In genomic region chr2:73944714-73945113, GRCh38 we compare ENCODE assay signal across 13 cellular contexts. TPM values are rescaled to one million over a fixed set of nuclear protein-coding genes. Genes with fewer than 3 reads are reported as not detected.
A peak's percentile ranks its signal among the peaks of the same experiment; 100 is the strongest.
DNase-seq lines count a peak whose midpoint lies in the region; ATAC-seq and TF ChIP-seq lines count a peak whose summit lies in the region.
"Had no signal": no experiment of that assay in that cellular context is flagged by ENCODE, and none has a peak within 500 bp of the region (broad histone marks: within the 10 kb centered on the region; RNA-seq: fewer than 3 reads in every experiment).

No MANE protein-coding gene starts in this region.

- no peak overlapping the region for H3K4me3 Mint-ChIP-seq in dendritic cell treated with granulocyte-macrophage colony-stimulating factor and Interleukin-4, amounts not matched to agents 40 ng/mL and 50 ng/mL, for 4 days
- H3K4me3 Mint-ChIP-seq: T-helper 1 cell treated with Interleukin-12 subunit alpha and Interleukin-12 subunit beta and Interleukin-4 antibody, amounts not matched to agents 30 μg/mL and 1 μg/mL, for 36 hours had no signal

- H3K27me3 ChIP-seq in SK-N-SH (ENCODE audit: insufficient read depth), result no peaks in the 10 kb centered on the region
- H3K27me3 ChIP-seq: BLaER1, suprapubic skin had no signal

- no peaks in the 10 kb centered on the region for H3K9me3 Mint-ChIP-seq in dendritic cell treated with granulocyte-macrophage colony-stimulating factor and Interleukin-4, amounts not matched to agents 40 ng/mL and 50 ng/mL, for 4 days
- H3K9me3 Mint-ChIP-seq: T-helper 1 cell treated with Interleukin-12 subunit alpha and Interleukin-12 subunit beta and Interleukin-4 antibody, amounts not matched to agents 30 μg/mL and 1 μg/mL, for 36 hours had no signal

- peaks cover 16% of the 10 kb centered on the region for H3F3A ChIP-seq in SK-N-SH (replicated peaks; ENCODE audit: insufficient read depth)

- peaks cover 2 to 8% of the 10 kb centered on the region in 2 experiments; a peak in 2 of 4 replicates for H3K4me1 ChIP-seq in SK-N-SH (ENCODE audit: control insufficient read depth in 1 of 2, insufficient read depth in 2 of 2, low read depth in 1 of 2, low read length in 1 of 2)

- H3K27me3 Mint-ChIP-seq in dendritic cell treated with granulocyte-macrophage colony-stimulating factor and Interleukin-4, amounts not matched to agents 40 ng/mL and 50 ng/mL, for 4 days, result no peaks in the 10 kb centered on the region

- H2AFZ ChIP-seq in SK-N-SH (ENCODE audit: low read depth), result no peak overlapping the region

- H3K79me2 ChIP-seq in SK-N-SH (ENCODE audit: insufficient read depth), result peaks cover 78% of the 10 kb centered on the region

- H3K9me3 ChIP-seq in SK-N-SH, result no peaks in the 10 kb centered on the region
- H3K9me3 ChIP-seq: BLaER1, suprapubic skin had no signal

- intact Hi-C loops in dendritic cell treated with granulocyte-macrophage colony-stimulating factor and Interleukin-4, amounts not matched to agents 40 ng/mL and 50 ng/mL, for 4 days (cut with micrococcal nuclease), result no loop called here

- CTCF ChIA-PET in SK-N-SH (lab: Yijun Ruan, JAX), result no interaction called here

- H4K20me1 ChIP-seq in SK-N-SH (ENCODE audit: insufficient read depth), result peaks cover 80% of the 10 kb centered on the region

- TF ChIP-seq RAD21 in SK-N-SH (IDR thresholded peaks at IDR 0.05; ENCODE audit: low read length), result no peak

- peaks cover 63% of the 10 kb centered on the region for H3K4me1 Mint-ChIP-seq in dendritic cell treated with granulocyte-macrophage colony-stimulating factor and Interleukin-4, amounts not matched to agents 40 ng/mL and 50 ng/mL, for 4 days (ENCODE audit: low read depth)

- no peak for TF ChIP-seq EP300 in SK-N-SH (IDR thresholded peaks at IDR 0.05; ENCODE audit: borderline replicate concordance in 1 of 2, low read depth in 1 of 2, low read length in 1 of 2)

- peaks cover 78% of the 10 kb centered on the region for H3K36me3 Mint-ChIP-seq in dendritic cell treated with granulocyte-macrophage colony-stimulating factor and Interleukin-4, amounts not matched to agents 40 ng/mL and 50 ng/mL, for 4 days (ENCODE audit: low read depth)

- no peak overlapping the region for H3K9ac ChIP-seq in SK-N-SH
- H3K9ac ChIP-seq: BLaER1 had no signal

- ATAC-seq in HG03039 (IDR thresholded peaks at IDR 0.05; ENCODE audit: unreplicated experiment), result peak; percentile 63
- ATAC-seq in GM21619 (IDR thresholded peaks at IDR 0.05; ENCODE audit: unreplicated experiment), result no peak

- H3K36me3 ChIP-seq in SK-N-SH (replicated peaks in 1 of 2; ENCODE audit: control insufficient read depth in 1 of 2, insufficient read depth in 2 of 2, low read length in 1 of 2), result peaks cover 59 to 87% of the 10 kb centered on the region in 2 experiments

- H3K27ac ChIP-seq in SK-N-SH (ENCODE audit: low read depth in 2 of 2, low read length in 1 of 2), result no peak overlapping the region
- H3K27ac ChIP-seq: BLaER1, suprapubic skin had no signal

- no peak for TF ChIP-seq CTCF in SK-N-SH (IDR thresholded peaks at IDR 0.05)

- H3K4me2 ChIP-seq in SK-N-SH, result no peak overlapping the region
- H3K4me2 ChIP-seq: BLaER1 had no signal

- no peaks in the 10 kb centered on the region for H3K9me2 ChIP-seq in SK-N-SH

- POLR2A ChIA-PET in SK-N-SH (lab: Yijun Ruan, JAX), result interaction anchor here (0.6 kb wide), 1 partner anchor 282 kb away, joined by 4 read pairs; no protein-coding TSS in a partner anchor

- peak; percentile 41 for DNase-seq in stimulated activated CD4-positive, alpha-beta T cell treated with anti-CD3 and anti-CD28 coated beads, Interleukin-15, amount 100 ng/mL, for 24 hours
- DNase-seq in stimulated activated CD4-positive, alpha-beta T cell treated with anti-CD3 and anti-CD28 coated beads, Interleukin-12 subunit alpha, Interleukin-12 subunit beta, amount 100 ng/mL, for 4 hours, result no peak
- no peak for DNase-seq in SK-N-SH
- no peak for DNase-seq in hippocampal formation (lab: John Stamatoyannopoulos, UW)
- DNase-seq: anterior cingulate cortex, DMS79, NCI-H2029 treated with DMSO at 0.1 percent for 48 hours had no signal

- no peak overlapping the region for H3K4me3 ChIP-seq in SK-N-SH (ENCODE audit: low read depth in 2 of 2, low read length in 1 of 2)
- H3K4me3 ChIP-seq: BLaER1, suprapubic skin had no signal

- WGBS in SK-N-SH (ENCODE audit: low lambda C conversion rate), result 92% methylated on average over 4 of the region's 4 CpGs

- H3K27ac Mint-ChIP-seq in dendritic cell treated with granulocyte-macrophage colony-stimulating factor and Interleukin-4, amounts not matched to agents 40 ng/mL and 50 ng/mL, for 4 days, result peak overlapping the region; percentile 86
- H3K27ac Mint-ChIP-seq: T-helper 1 cell treated with Interleukin-12 subunit alpha and Interleukin-12 subunit beta and Interleukin-4 antibody, amounts not matched to agents 30 μg/mL and 1 μg/mL, for 36 hours had no signal

TF ChIP-seq in SK-N-SH, 30 proteins besides CTCF, POLR2A, EP300 and RAD21:
- TF ChIP-seq TEAD4 (IDR thresholded peaks at IDR 0.05; ENCODE audit: borderline replicate concordance, insufficient read depth), result no peak
- TF ChIP-seq SIN3A (IDR thresholded peaks at IDR 0.05; ENCODE audit: borderline replicate concordance, low read depth, low read length), result no peak
- no peak for TF ChIP-seq PBX3 (IDR thresholded peaks at IDR 0.05)
- TF ChIP-seq FOSL2 (IDR thresholded peaks at IDR 0.05; ENCODE audit: borderline replicate concordance, low read depth), result no peak
- TF ChIP-seq, protein P1, sequence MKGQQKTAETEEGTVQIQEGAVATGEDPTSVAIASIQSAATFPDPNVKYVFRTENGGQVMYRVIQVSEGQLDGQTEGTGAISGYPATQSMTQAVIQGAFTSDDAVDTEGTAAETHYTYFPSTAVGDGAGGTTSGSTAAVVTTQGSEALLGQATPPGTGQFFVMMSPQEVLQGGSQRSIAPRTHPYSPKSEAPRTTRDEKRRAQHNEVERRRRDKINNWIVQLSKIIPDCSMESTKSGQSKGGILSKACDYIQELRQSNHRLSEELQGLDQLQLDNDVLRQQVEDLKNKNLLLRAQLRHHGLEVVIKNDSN (IDR thresholded peaks at IDR 0.05; ENCODE audit: borderline replicate concordance, low read depth), result no peak
- TF ChIP-seq MXI1 (IDR thresholded peaks at IDR 0.05; ENCODE audit: low read depth, low read length), result no peak
- TF ChIP-seq, protein P2, sequence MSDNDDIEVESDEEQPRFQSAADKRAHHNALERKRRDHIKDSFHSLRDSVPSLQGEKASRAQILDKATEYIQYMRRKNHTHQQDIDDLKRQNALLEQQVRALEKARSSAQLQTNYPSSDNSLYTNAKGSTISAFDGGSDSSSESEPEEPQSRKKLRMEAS (IDR thresholded peaks at IDR 0.05; ENCODE audit: low read depth), result no peak

RNA-seq across cellular contexts. Expression of gene DGUOK, which starts 18.0 kb away (rescaled TPM):
- 122 and 130 TPM in 2 replicates for polyA plus RNA-seq in SK-N-SH (2012; rRNA removed)
- 128 and 130 TPM in 2 replicates for polyA plus RNA-seq in SK-N-SH (2012; cell fraction: cytosol; rRNA removed)
- polyA plus RNA-seq in SK-N-SH (2012; cell fraction: nucleus; rRNA removed), result 56.8 and 62.7 TPM in 2 replicates

RNA-seq across cellular contexts. Expression of gene TET3, which starts 40.0 kb away (rescaled TPM):
- polyA plus RNA-seq in SK-N-SH (2012; rRNA removed), result 1.6 TPM in 2 replicates
- 1.5 and 1.6 TPM in 2 replicates for polyA plus RNA-seq in SK-N-SH (2012; cell fraction: cytosol; rRNA removed)
- 7.2 and 8.0 TPM in 2 replicates for polyA plus RNA-seq in SK-N-SH (2012; cell fraction: nucleus; rRNA removed)

RNA-seq across cellular contexts. Expression of gene ACTG2, which starts 51.9 kb away (rescaled TPM):
- polyA plus RNA-seq in SK-N-SH (2012; rRNA removed), result 0.10 and 0.25 TPM in 2 replicates
- 0.09 and 0.17 TPM in 2 replicates for polyA plus RNA-seq in SK-N-SH (2012; cell fraction: cytosol; rRNA removed)
- polyA plus RNA-seq in SK-N-SH (2012; cell fraction: nucleus; rRNA removed), result 0.18 and 0.26 TPM in 2 replicates
